ENCODE assay signal across 26 cellular contexts in genomic region chr17:30151471-30151870, GRCh38.
"Had no signal": no experiment of that assay in that cellular context is flagged by ENCODE, and none has a peak within 500 bp of the region (broad histone marks: within the 10 kb centered on the region; RNA-seq: fewer than 3 reads in every experiment).

No MANE protein-coding gene starts in this region.

- H3K36me3 Mint-ChIP-seq: natural killer cell had no signal

- H3K36me3 ChIP-seq: pancreas, prostate gland, thyroid gland, transverse colon had no signal

- H3K4me1 ChIP-seq: left ventricle myocardium inferior, pancreas, testis, thyroid gland, upper lobe of left lung had no signal

- H3K9me3 Mint-ChIP-seq: mesothelial cell of epicardium; naive B cell; natural killer cell; stimulated activated naive B cell treated with anti-CD40 and anti-IgM and Interleukin-4, amounts not matched to agents 10 μg/mL and 1 μg/mL and 100 μg/mL, for 72 hours had no signal

- H3K27ac ChIP-seq: left ventricle myocardium inferior, pancreas, prostate gland, skin epidermis, stomach, testis, thyroid gland, transverse colon, upper lobe of left lung had no signal

- DNase-seq: hippocampal formation; kidney; left ventricle myocardium inferior; mesendoderm; naive B cell; natural killer cell; pancreas; posterior cingulate gyrus; retina; right cardiac atrium; stimulated activated CD4-positive, alpha-beta T cell treated with anti-CD3 and anti-CD28 coated beads, Interleukin-12 subunit alpha, Interleukin-12 subunit beta, amount 100 ng/mL, for 4 hours; stimulated activated CD4-positive, alpha-beta T cell treated with anti-CD3 and anti-CD28 coated beads, Interleukin-15, amount 100 ng/mL, for 24 hours; stimulated activated CD4-positive, alpha-beta T cell treated with anti-CD3 and anti-CD28 coated beads, Interleukin-2, amount 100 ng/mL, for 24 hours; stimulated activated CD4-positive, alpha-beta T cell treated with anti-CD3 and anti-CD28 coated beads, Interleukin-4, amount 100 ng/mL, for 1 hour; stimulated activated naive B cell treated with anti-CD40 and anti-IgM and Interleukin-4, amounts not matched to agents 10 μg/mL and 1 μg/mL and 100 μg/mL, for 72 hours; stimulated activated naive CD8-positive, alpha-beta T cell treated with anti-CD3 and anti-CD28 coated beads, Interleukin-15, Interleukin-2, amounts not matched to agents 100 U/mL and 50 U/mL, for 24 hours; stomach; testis; thyroid gland; transverse colon; upper lobe of left lung had no signal

- H3K27me3 Mint-ChIP-seq: naive B cell; stimulated activated naive B cell treated with anti-CD40 and anti-IgM and Interleukin-4, amounts not matched to agents 10 μg/mL and 1 μg/mL and 100 μg/mL, for 72 hours had no signal

- ATAC-seq: natural killer cell; pancreas; right cardiac atrium; sciatic nerve; stimulated activated naive B cell treated with anti-CD40 and anti-IgM and Interleukin-4, amounts not matched to agents 10 μg/mL and 1 μg/mL and 100 μg/mL, for 72 hours; stimulated activated naive CD8-positive, alpha-beta T cell treated with anti-CD3 and anti-CD28 coated beads, Interleukin-15, Interleukin-2, amounts not matched to agents 100 U/mL and 50 U/mL, for 24 hours had no signal

- H3K4me1 Mint-ChIP-seq: mesothelial cell of epicardium had no signal

- H3K9me3 ChIP-seq: left ventricle myocardium inferior, pancreas, prostate gland, stomach, testis, thyroid gland, transverse colon, upper lobe of left lung had no signal

- H3K27me3 ChIP-seq: pancreas, stomach, testis, thyroid gland, transverse colon, upper lobe of left lung had no signal

- H3K27ac Mint-ChIP-seq: mesothelial cell of epicardium; natural killer cell; stimulated activated naive B cell treated with anti-CD40 and anti-IgM and Interleukin-4, amounts not matched to agents 10 μg/mL and 1 μg/mL and 100 μg/mL, for 72 hours had no signal

- H3K4me3 ChIP-seq: left ventricle myocardium inferior, lung, pancreas, prostate gland, skin epidermis, stomach, testis, thyroid gland, transverse colon, upper lobe of left lung had no signal

- H3K4me3 Mint-ChIP-seq: mesothelial cell of epicardium; naive B cell; natural killer cell; stimulated activated naive B cell treated with anti-CD40 and anti-IgM and Interleukin-4, amounts not matched to agents 10 μg/mL and 1 μg/mL and 100 μg/mL, for 72 hours had no signal
